Comparison of ENCODE assay signal across 20 cellular contexts in the genomic region with DNA sequence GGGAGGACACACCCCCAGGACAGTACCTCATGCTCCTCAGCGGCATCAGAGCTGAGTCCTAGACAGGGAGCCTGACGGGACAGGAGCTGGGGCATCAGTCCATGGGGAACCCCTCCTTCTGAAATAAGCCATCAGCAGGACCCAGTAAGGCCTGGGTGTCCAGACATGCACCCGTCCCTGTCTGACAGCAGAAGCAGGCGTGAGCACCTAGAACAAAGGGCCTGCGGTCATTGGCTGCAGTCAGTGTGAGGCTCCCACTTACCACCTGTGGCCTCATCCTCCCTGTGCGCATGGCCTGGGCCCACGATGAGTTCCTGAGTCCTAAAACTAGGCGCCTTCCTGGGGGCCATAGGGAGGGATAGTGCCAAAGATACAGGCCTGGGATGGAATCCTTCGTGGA.
DNase-seq lines count a peak whose midpoint lies in the region; ATAC-seq and TF ChIP-seq lines count a peak whose summit lies in the region.
"Had no signal": no experiment of that assay in that cellular context is flagged by ENCODE, and none has a peak within 500 bp of the region (broad histone marks: within the 10 kb centered on the region; RNA-seq: fewer than 3 reads in every experiment).

No MANE protein-coding gene starts in this region.

- H3K27me3 ChIP-seq in mesenchymal stem cell (ENCODE audit: control insufficient read depth in 1 of 2, insufficient read depth in 1 of 2, low read length in 2 of 2) (no peaks in the 10 kb centered on the region), spleen (replicated peaks in 1 of 7) (peaks cover 0 to 27% (median 0%) of the 10 kb centered on the region in 7 donors), uterus (no peaks in the 10 kb centered on the region)
- H3K27me3 ChIP-seq: BLaER1 had no signal

- no peak overlapping the region for H2BK120ac ChIP-seq in mesenchymal stem cell (ENCODE audit: low read depth, low read length)

- no peak overlapping the region for H3K23ac ChIP-seq in mesenchymal stem cell (ENCODE audit: low read length in 2 of 2)

- H3K4me3 ChIP-seq in mesenchymal stem cell (ENCODE audit: insufficient read depth in 1 of 2, low read depth in 1 of 2, low read length in 2 of 2) (no peak overlapping the region), spleen (no peak overlapping the region), uterus (no peak overlapping the region)
- H3K4me3 ChIP-seq: BLaER1, PC-9 had no signal

- H2AK5ac ChIP-seq in mesenchymal stem cell (ENCODE audit: low read length, severe bottlenecking) = no peak overlapping the region

- no peak overlapping the region for H2BK15ac ChIP-seq in mesenchymal stem cell (ENCODE audit: low read depth, poor library complexity, severe bottlenecking)

- no peaks in the 10 kb centered on the region for H3K36me3 ChIP-seq in mesenchymal stem cell (ENCODE audit: control insufficient read depth in 1 of 2, insufficient read depth in 2 of 2, low read depth in 1 of 2, low read length in 2 of 2)
- no peaks in the 10 kb centered on the region for H3K36me3 ChIP-seq in spleen
- H3K36me3 ChIP-seq in uterus = no peaks in the 10 kb centered on the region
- H3K36me3 ChIP-seq: BLaER1 had no signal

- DNase-seq in cardiac septum (ENCODE audit: low spot score) (peak; percentile 67), left ventricle myocardium superior (no peak), mesenchymal stem cell (no peak), spleen (peak; percentile 47), uterus (no peak), globus pallidus (ENCODE audit: low spot score) (no peak)
- no peak for DNase-seq in activated T-cell treated with anti-CD3 and anti-CD28 coated beads, Interleukin-2, amount 50 U/mL, for 48 hours
- DNase-seq: CD4-positive, CD25-positive, alpha-beta regulatory T cell; MM.1S; NCI-H1694; NCI-H2029 treated with DMSO at 0.1 percent for 48 hours; NCI-H446 treated with DMSO at 0.1 percent for 48 hours; NCI-H526; NCI-H82; NK-92 treated with Interleukin-12 subunit alpha and Interleukin-12 subunit beta, amount 100 ng/mL, for 24 hours; PC-9; SHP77 had no signal

- no peak overlapping the region for H4K8ac ChIP-seq in mesenchymal stem cell (ENCODE audit: low read length)

- no peak for ATAC-seq in left ventricle myocardium superior

- H3K27ac ChIP-seq in mesenchymal stem cell (ENCODE audit: low read length, poor library complexity, severe bottlenecking) (no peak overlapping the region), spleen (no peak overlapping the region), uterus (no peak overlapping the region)
- H3K27ac ChIP-seq: BLaER1, HL-60, KMS-11, PC-9 had no signal

- TF ChIP-seq CTCF in spleen (IDR thresholded peaks at IDR 0.05 in 8 of 11, conservative IDR thresholded peaks at IDR 0.05 in 3 of 11) (no peak), uterus (IDR thresholded peaks at IDR 0.05) (no peak)

- H3K4ac ChIP-seq in mesenchymal stem cell (ENCODE audit: low read depth in 1 of 2, low read length in 2 of 2) = no peak overlapping the region

- no peak overlapping the region for H3K14ac ChIP-seq in mesenchymal stem cell (ENCODE audit: low read length in 2 of 2)

- TF ChIP-seq POLR2A in spleen (IDR thresholded peaks at IDR 0.05) = no peak
- TF ChIP-seq POLR2A in uterus (IDR thresholded peaks at IDR 0.05) = no peak

- H2BK5ac ChIP-seq in mesenchymal stem cell (ENCODE audit: low read depth, low read length, poor library complexity, severe bottlenecking) = no peak overlapping the region

- H4K91ac ChIP-seq in mesenchymal stem cell (ENCODE audit: low read length) = peak overlapping the region; percentile 11

- no peak overlapping the region for H3K4me2 ChIP-seq in mesenchymal stem cell (ENCODE audit: low read length, poor library complexity, severe bottlenecking)
- H3K4me2 ChIP-seq: BLaER1, KMS-11, PC-9 had no signal

- intact Hi-C loops in cardiac septum (cut with DNase I) (no loop called here), left ventricle myocardium superior (cut with micrococcal nuclease) (no loop called here), spleen (cut with DNase I; ENCODE audit: low total_unique reads) (no loop called here), uterus (cut with DNase I; ENCODE audit: low total_unique reads) (no loop called here)

- H3K9me3 ChIP-seq in mesenchymal stem cell (ENCODE audit: control insufficient read depth, low read length) (peaks cover 17% of the 10 kb centered on the region), spleen (peaks cover 0 to 21% (median 0%) of the 10 kb centered on the region in 8 donors), uterus (no peaks in the 10 kb centered on the region)
- H3K9me3 ChIP-seq: BLaER1 had no signal

- no peak overlapping the region for H2AFZ ChIP-seq in mesenchymal stem cell (ENCODE audit: low read depth, low read length)
- H2AFZ ChIP-seq: PC-9 had no signal

- no peak overlapping the region for H3K9ac ChIP-seq in mesenchymal stem cell (ENCODE audit: low read length)
- H3K9ac ChIP-seq: BLaER1, KMS-11 had no signal

- 82% methylated on average over 9 of the region's 9 CpGs for WGBS in mesenchymal stem cell
- 85 to 90% (median 88%) methylated on average over 3 to 9 of the region's 9 CpGs for WGBS in spleen, 5 donors

- no peak overlapping the region for H3K18ac ChIP-seq in mesenchymal stem cell (ENCODE audit: low read depth in 1 of 2, low read length in 2 of 2)

- H3K79me1 ChIP-seq in mesenchymal stem cell (replicated peaks; ENCODE audit: low read length, poor library complexity, severe bottlenecking) = no peaks in the 10 kb centered on the region

- no peak overlapping the region for H2BK12ac ChIP-seq in mesenchymal stem cell (ENCODE audit: low read length in 2 of 2)

- H3K4me1 ChIP-seq in mesenchymal stem cell (ENCODE audit: control insufficient read depth, insufficient read depth, low read depth, low read length) (no peaks in the 10 kb centered on the region), spleen (no peaks in the 10 kb centered on the region), uterus (no peaks in the 10 kb centered on the region)
- H3K4me1 ChIP-seq: BLaER1 had no signal

Comparison
In these comparisons a context has a peak if more than half of its experiments do, and no peak if none do; other contexts are left out.
1. DNase-seq: peak in cardiac septum (single experiment) and spleen (single experiment); none in left ventricle myocardium superior (single experiment), mesenchymal stem cell (single experiment), uterus (0 of 2), activated T-cell treated with anti-CD3 and anti-CD28 coated beads, Interleukin-2, amount 50 U/mL, for 48 hours (0 of 2) and globus pallidus (single experiment).